ENCODE assay signal across 28 cellular contexts in genomic region chr2:174085781-174086180, GRCh38.
"Had no signal": no experiment of that assay in that cellular context is flagged by ENCODE, and none has a peak within 500 bp of the region (broad histone marks: within the 10 kb centered on the region; RNA-seq: fewer than 3 reads in every experiment).

No MANE protein-coding gene starts in this region.

- H3K36me3 ChIP-seq: lower lobe of right lung, pancreas, prostate gland, sigmoid colon, thyroid gland, transverse colon, upper lobe of left lung, vagina had no signal

- H3K4me3 Mint-ChIP-seq: mesothelial cell of epicardium; naive thymus-derived CD8-positive, alpha-beta T cell; stimulated activated memory B cell treated with anti-CD40 and anti-IgM and Interleukin-4, amounts not matched to agents 10 μg/mL and 1 μg/mL and 100 μg/mL, for 72 hours had no signal

- H3K4me3 ChIP-seq: left lung, lower lobe of right lung, pancreas, prostate gland, sigmoid colon, smooth muscle cell, stomach, testis, thyroid gland, transverse colon, upper lobe of left lung, vagina had no signal

- H3K4me1 ChIP-seq: left lung, lower lobe of right lung, pancreas, prostate gland, sigmoid colon, stomach, testis, transverse colon, upper lobe of left lung, vagina had no signal

- H3K9me3 ChIP-seq: left lung, lower lobe of right lung, pancreas, prostate gland, sigmoid colon, stomach, testis, thyroid gland, transverse colon, upper lobe of left lung, vagina had no signal

- H3K9me3 Mint-ChIP-seq: naive thymus-derived CD8-positive, alpha-beta T cell; stimulated activated memory B cell treated with anti-CD40 and anti-IgM and Interleukin-4, amounts not matched to agents 10 μg/mL and 1 μg/mL and 100 μg/mL, for 72 hours had no signal

- H3K27ac Mint-ChIP-seq: mesothelial cell of epicardium; naive thymus-derived CD8-positive, alpha-beta T cell; stimulated activated memory B cell treated with anti-CD40 and anti-IgM and Interleukin-4, amounts not matched to agents 10 μg/mL and 1 μg/mL and 100 μg/mL, for 72 hours had no signal

- DNase-seq: hippocampal formation; kidney glomerular epithelial cell; left cardiac atrium; left lung; lower lobe of right lung; mammary epithelial cell; mesenchymal stem cell; naive thymus-derived CD8-positive, alpha-beta T cell; pancreas; posterior cingulate gyrus; retina; right cardiac atrium; sigmoid colon; stimulated activated CD4-positive, alpha-beta T cell treated with anti-CD3 and anti-CD28 coated beads, Interleukin-1b, Interleukin-23, amount 100 ng/mL, for 48 hours; stimulated activated CD4-positive, alpha-beta T cell treated with anti-CD3 and anti-CD28 coated beads, Interleukin-2, amount 100 ng/mL, for 48 hours; stimulated activated CD4-positive, alpha-beta T cell treated with anti-CD3 and anti-CD28 coated beads, Interleukin-4, amount 100 ng/mL, for 4 hours; stimulated activated CD8-positive, alpha-beta memory T cell treated with anti-CD3 and anti-CD28 coated beads, Interleukin-4, amount 100 ng/mL, for 48 hours; stimulated activated naive CD8-positive, alpha-beta T cell treated with anti-CD3 and anti-CD28 coated beads, Interleukin-15, Interleukin-2, amounts not matched to agents 100 U/mL and 50 U/mL, for 24 hours; stomach; testis; thyroid gland; transverse colon; upper lobe of left lung had no signal

- ATAC-seq: left cardiac atrium; left lung; lower lobe of right lung; naive thymus-derived CD8-positive, alpha-beta T cell; pancreas; right cardiac atrium; stimulated activated memory B cell treated with anti-CD40 and anti-IgM and Interleukin-4, amounts not matched to agents 10 μg/mL and 1 μg/mL and 100 μg/mL, for 72 hours; stimulated activated naive CD8-positive, alpha-beta T cell treated with anti-CD3 and anti-CD28 coated beads, Interleukin-15, Interleukin-2, amounts not matched to agents 100 U/mL and 50 U/mL, for 24 hours had no signal

- H3K27me3 ChIP-seq: left lung, pancreas, sigmoid colon, stomach, testis, thyroid gland, transverse colon, upper lobe of left lung, vagina had no signal

- H3K27me3 Mint-ChIP-seq: naive thymus-derived CD8-positive, alpha-beta T cell; stimulated activated memory B cell treated with anti-CD40 and anti-IgM and Interleukin-4, amounts not matched to agents 10 μg/mL and 1 μg/mL and 100 μg/mL, for 72 hours had no signal

- H3K4me1 Mint-ChIP-seq: mesothelial cell of epicardium; naive thymus-derived CD8-positive, alpha-beta T cell; stimulated activated memory B cell treated with anti-CD40 and anti-IgM and Interleukin-4, amounts not matched to agents 10 μg/mL and 1 μg/mL and 100 μg/mL, for 72 hours had no signal

- H3K4me2 ChIP-seq: smooth muscle cell had no signal

- H3K27ac ChIP-seq: left lung, lower lobe of right lung, pancreas, prostate gland, sigmoid colon, stomach, testis, thyroid gland, transverse colon, upper lobe of left lung, vagina had no signal
